In the genomic region with DNA sequence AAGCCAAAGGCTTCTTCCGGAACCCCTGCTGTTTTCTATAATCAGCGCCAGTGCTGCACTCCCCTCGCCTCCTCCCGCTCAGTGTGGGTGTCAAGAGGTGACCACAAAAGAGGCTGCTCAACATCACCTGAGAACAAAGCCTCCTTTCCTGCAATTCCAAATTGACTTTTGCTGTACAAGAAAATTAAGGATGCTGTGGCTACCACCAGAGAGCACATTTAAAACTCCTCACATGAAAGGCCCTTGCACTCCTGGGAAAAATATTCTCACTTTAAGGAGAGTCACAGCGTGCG, we compare ENCODE assay signal across 8 cellular contexts.
DNase-seq lines count a peak whose midpoint lies in the region; ATAC-seq and TF ChIP-seq lines count a peak whose summit lies in the region.

No MANE protein-coding gene starts in this region.

- CTCF ChIA-PET in activated CD4-positive, alpha-beta memory T cell treated with anti-CD3 and anti-CD28 coated beads, Interleukin-2, amount 10 ng/mL, durations not matched to agents 7 days and 5 days (lab: Charles Lee): interaction anchor here (1.0 to 1.2 kb wide), 3 partner anchors 12 to 62 kb away, joined by 3 to 5 read pairs (median 4); no protein-coding TSS in a partner anchor

- no peak for TF ChIP-seq POLR2A in erythroblast (IDR thresholded peaks at IDR 0.05; ENCODE audit: low read length)

- peak overlapping the region; percentile 88 for H3K27ac Mint-ChIP-seq in activated CD4-positive, alpha-beta memory T cell treated with anti-CD3 and anti-CD28 coated beads, Interleukin-2, amount 10 ng/mL, durations not matched to agents 7 days and 5 days
- H3K27ac Mint-ChIP-seq in stimulated activated naive B cell treated with anti-CD40 and anti-IgM and Interleukin-4, amounts not matched to agents 10 μg/mL and 1 μg/mL and 100 μg/mL, for 72 hours: peak overlapping the region; percentile 48

- peak; percentile 34 for DNase-seq in DMS153 (lab: John Stamatoyannopoulos, UW)
- DNase-seq in DMS153 treated with DMSO at 0.1 percent for 48 hours (lab: John Stamatoyannopoulos, UW; ENCODE audit: unreplicated experiment): no peak
- no peak for DNase-seq in activated CD4-positive, alpha-beta memory T cell treated with anti-CD3 and anti-CD28 coated beads, Interleukin-2, amount 10 ng/mL, durations not matched to agents 7 days and 5 days
- DNase-seq in glomerular visceral epithelial cell (ENCODE audit: extremely low spot score): peak; percentile 11
- no peak for DNase-seq in stimulated activated naive B cell treated with anti-CD40 and anti-IgM and Interleukin-4, amounts not matched to agents 10 μg/mL and 1 μg/mL and 100 μg/mL, for 72 hours
- no peak for DNase-seq in posterior vena cava (ENCODE audit: low spot score)
- DNase-seq in erythroblast (lab: John Stamatoyannopoulos, UW): no peak

- intact Hi-C loops in posterior vena cava (cut with DNase I): no loop called here

- H3K9me3 Mint-ChIP-seq in activated CD4-positive, alpha-beta memory T cell treated with anti-CD3 and anti-CD28 coated beads, Interleukin-2, amount 10 ng/mL, durations not matched to agents 7 days and 5 days: peaks cover 6% of the 10 kb centered on the region
- H3K9me3 Mint-ChIP-seq in stimulated activated naive B cell treated with anti-CD40 and anti-IgM and Interleukin-4, amounts not matched to agents 10 μg/mL and 1 μg/mL and 100 μg/mL, for 72 hours: peaks cover 6 to 7% of the 10 kb centered on the region in 2 donors

- H3K36me3 Mint-ChIP-seq in activated CD4-positive, alpha-beta memory T cell treated with anti-CD3 and anti-CD28 coated beads, Interleukin-2, amount 10 ng/mL, durations not matched to agents 7 days and 5 days (ENCODE audit: low read depth): peaks cover 16% of the 10 kb centered on the region
- peaks cover 33 to 51% of the 10 kb centered on the region in 2 donors for H3K36me3 Mint-ChIP-seq in stimulated activated naive B cell treated with anti-CD40 and anti-IgM and Interleukin-4, amounts not matched to agents 10 μg/mL and 1 μg/mL and 100 μg/mL, for 72 hours

- peak overlapping the region; percentile 31 for H3K4me3 Mint-ChIP-seq in activated CD4-positive, alpha-beta memory T cell treated with anti-CD3 and anti-CD28 coated beads, Interleukin-2, amount 10 ng/mL, durations not matched to agents 7 days and 5 days
- H3K4me3 Mint-ChIP-seq in stimulated activated naive B cell treated with anti-CD40 and anti-IgM and Interleukin-4, amounts not matched to agents 10 μg/mL and 1 μg/mL and 100 μg/mL, for 72 hours: no peak overlapping the region

- H3K27me3 Mint-ChIP-seq in activated CD4-positive, alpha-beta memory T cell treated with anti-CD3 and anti-CD28 coated beads, Interleukin-2, amount 10 ng/mL, durations not matched to agents 7 days and 5 days: no peaks in the 10 kb centered on the region
- no peaks in the 10 kb centered on the region for H3K27me3 Mint-ChIP-seq in stimulated activated naive B cell treated with anti-CD40 and anti-IgM and Interleukin-4, amounts not matched to agents 10 μg/mL and 1 μg/mL and 100 μg/mL, for 72 hours

- POLR2A ChIA-PET in activated CD4-positive, alpha-beta memory T cell treated with anti-CD3 and anti-CD28 coated beads, Interleukin-2, amount 10 ng/mL, durations not matched to agents 7 days and 5 days (lab: Charles Lee): interaction anchor here (1.0 to 2.2 kb wide), 6 partner anchors 9 to 96 kb away, joined by 3 to 11 read pairs (median 4); no protein-coding TSS in a partner anchor

- peaks cover 54% of the 10 kb centered on the region for H3K4me1 Mint-ChIP-seq in activated CD4-positive, alpha-beta memory T cell treated with anti-CD3 and anti-CD28 coated beads, Interleukin-2, amount 10 ng/mL, durations not matched to agents 7 days and 5 days
- peaks cover 29 to 36% of the 10 kb centered on the region in 2 donors for H3K4me1 Mint-ChIP-seq in stimulated activated naive B cell treated with anti-CD40 and anti-IgM and Interleukin-4, amounts not matched to agents 10 μg/mL and 1 μg/mL and 100 μg/mL, for 72 hours

- ATAC-seq in stimulated activated naive B cell treated with anti-CD40 and anti-IgM and Interleukin-4, amounts not matched to agents 10 μg/mL and 1 μg/mL and 100 μg/mL, for 72 hours (replicated peaks): no peak
- no peak for ATAC-seq in HG02571 (IDR thresholded peaks at IDR 0.05; ENCODE audit: unreplicated experiment)

Comparison
In these comparisons a context has a peak if more than half of its experiments do, and no peak if none do; other contexts are left out.
1. DNase-seq: peak in DMS153 (single experiment) and glomerular visceral epithelial cell (single experiment); none in DMS153 treated with DMSO at 0.1 percent for 48 hours (single experiment), activated CD4-positive, alpha-beta memory T cell treated with anti-CD3 and anti-CD28 coated beads, Interleukin-2, amount 10 ng/mL, durations not matched to agents 7 days and 5 days (single experiment), stimulated activated naive B cell treated with anti-CD40 and anti-IgM and Interleukin-4, amounts not matched to agents 10 μg/mL and 1 μg/mL and 100 μg/mL, for 72 hours (single experiment), posterior vena cava (single experiment) and erythroblast (0 of 2).